ENCODE assay signal across 18 cellular contexts in the genomic region with DNA sequence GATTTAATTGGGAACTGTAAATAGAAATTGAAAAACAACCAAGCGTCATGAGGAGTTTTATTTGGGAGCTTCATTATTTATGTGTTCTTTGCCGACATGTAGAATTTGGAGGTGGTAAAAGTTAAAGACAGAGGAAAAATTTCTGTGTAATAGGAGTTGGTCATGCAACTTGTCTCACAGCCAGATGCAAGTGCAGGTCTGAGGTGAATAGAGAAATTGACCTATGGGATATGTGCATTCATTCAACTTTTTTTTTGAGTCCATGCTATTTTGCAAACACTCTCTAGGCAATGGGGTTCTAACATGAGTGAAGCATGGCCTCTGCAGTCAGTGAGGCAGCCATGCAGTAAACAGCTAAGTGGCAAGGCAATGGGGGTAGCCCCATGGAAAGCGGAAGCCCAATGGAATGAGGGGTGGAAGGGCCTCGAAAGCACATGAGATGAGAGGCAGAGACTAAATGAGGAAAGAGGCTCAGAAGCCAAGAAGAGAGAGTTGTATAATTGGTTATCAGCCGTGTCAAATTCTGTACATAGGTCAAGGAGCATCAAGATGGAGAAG. TPM values are rescaled to one million over a fixed set of nuclear protein-coding genes. Genes with fewer than 3 reads are reported as not detected.
DNase-seq lines count a peak whose midpoint lies in the region; ATAC-seq and TF ChIP-seq lines count a peak whose summit lies in the region.
"Had no signal": no experiment of that assay in that cellular context is flagged by ENCODE, and none has a peak within 500 bp of the region (broad histone marks: within the 10 kb centered on the region; RNA-seq: fewer than 3 reads in every experiment).

No MANE protein-coding gene starts in this region.

- H3K4me3 ChIP-seq in IMR-90 (ENCODE audit: insufficient read depth, low read depth, low read length) (no peak overlapping the region), mammary epithelial cell (replicated peaks in 1 of 3; ENCODE audit: insufficient read depth in 1 of 3, low read depth in 2 of 3, low read length in 3 of 3) (no peak overlapping the region), thoracic aorta (peak overlapping the region; percentile 8)
- H3K4me3 ChIP-seq: BLaER1 had no signal

- 75% methylated on average over 3 of the region's 5 CpGs; no CpG with 5 or more reads in 1 of the 2 experiments for WGBS in IMR-90 (ENCODE audit: extremely low coverage in 2 of 2, insufficient read length in 1 of 2), 2 experiments
- 81% methylated on average over 5 of the region's 5 CpGs for WGBS in mammary epithelial cell (ENCODE audit: low coverage, missing lambda C conversion rate)

- H3K56ac ChIP-seq in IMR-90 (ENCODE audit: extremely low read depth, insufficient read depth, low read length), result no peak overlapping the region

- H3K9ac ChIP-seq in IMR-90 (ENCODE audit: low read depth, low read length) (no peak overlapping the region), mammary epithelial cell (ENCODE audit: insufficient read depth, low read length) (no peak overlapping the region)
- H3K9ac ChIP-seq: BLaER1, SK-N-SH had no signal

- H4K8ac ChIP-seq in IMR-90 (ENCODE audit: low read depth in 2 of 2, low read length in 2 of 2), result no peak overlapping the region

- BruUV-seq in IMR-90 (replicated peaks; lab: Mats Ljungman, UMichigan) (no TSS peak), mammary epithelial cell (replicated peaks; lab: Mats Ljungman, UMichigan) (no TSS peak)

- H3K27ac Mint-ChIP-seq in nephron, result peak overlapping the region in 2 of 3 experiments; percentile 55 to 72
- H3K27ac Mint-ChIP-seq: activated CD4-positive, alpha-beta T cell treated with anti-CD3 and anti-CD28 coated beads, Interleukin-2, amount 10 ng/mL, durations not matched to agents 7 days and 5 days; activated naive CD8-positive, alpha-beta T cell; immature natural killer cell had no signal

- H3K27me3 ChIP-seq in IMR-90 (ENCODE audit: control insufficient read depth, insufficient read depth, low read length) (no peaks in the 10 kb centered on the region; the same call in none of the 2 replicates), mammary epithelial cell (ENCODE audit: insufficient read depth, low read length) (no peaks in the 10 kb centered on the region), thoracic aorta (replicated peaks; ENCODE audit: insufficient read depth) (no peaks in the 10 kb centered on the region)
- H3K27me3 ChIP-seq: BLaER1, foreskin keratinocyte had no signal

- POLR2A ChIA-PET in IMR-90 (lab: Charles Lee; ENCODE audit: unreplicated experiment), result no interaction called here

- H4K20me1 ChIP-seq in IMR-90 (ENCODE audit: insufficient read depth, low read length) (no peaks in the 10 kb centered on the region), mammary epithelial cell (ENCODE audit: insufficient read depth, low read length) (no peaks in the 10 kb centered on the region)
- H4K20me1 ChIP-seq: BLaER1 had no signal

- H3K4me1 Mint-ChIP-seq in nephron, result peaks cover 28% of the 10 kb centered on the region
- H3K4me1 Mint-ChIP-seq: activated CD4-positive, alpha-beta T cell treated with anti-CD3 and anti-CD28 coated beads, Interleukin-2, amount 10 ng/mL, durations not matched to agents 7 days and 5 days; immature natural killer cell had no signal

- no peaks in the 10 kb centered on the region for H3K9me3 ChIP-seq in IMR-90 (ENCODE audit: control insufficient read depth, insufficient read depth, low read length)
- H3K9me3 ChIP-seq in mammary epithelial cell (replicated peaks; ENCODE audit: insufficient read depth, low read length), result no peaks in the 10 kb centered on the region
- no peaks in the 10 kb centered on the region for H3K9me3 ChIP-seq in thoracic aorta
- H3K9me3 ChIP-seq: SK-N-SH had no signal

- CTCF ChIA-PET in IMR-90 (lab: Yijun Ruan, JAX) (interaction anchor here (1.0 kb wide), 1 partner anchor 9 kb away, joined by 4 read pairs; no protein-coding TSS in a partner anchor), mammary epithelial cell (lab: Charles Lee; ENCODE audit: low non-redundant PET) (no interaction called here)

- DNase-seq in IMR-90, result no peak
- DNase-seq in mammary epithelial cell, result no peak
- no peak for DNase-seq in thoracic aorta (ENCODE audit: low spot score)
- DNase-seq in HK-2 (ENCODE audit: unreplicated experiment), result no peak
- DNase-seq in NCI-H345 (lab: John Stamatoyannopoulos, UW), result no peak
- DNase-seq: activated CD4-positive, alpha-beta T cell treated with anti-CD3 and anti-CD28 coated beads, Interleukin-2, amount 10 ng/mL, durations not matched to agents 7 days and 5 days; central memory CD4-positive, alpha-beta T cell; foreskin keratinocyte; immature natural killer cell; NCI-H187 treated with DMSO at 0.1 percent for 48 hours; NCI-H510A treated with DMSO at 0.1 percent for 48 hours; OCI-M1; SK-N-SH; stimulated activated naive CD4-positive, alpha-beta T cell had no signal

- H2BK20ac ChIP-seq in IMR-90 (ENCODE audit: low read depth, low read length), result no peak overlapping the region

- no peak overlapping the region for H2AK9ac ChIP-seq in IMR-90 (replicated peaks; ENCODE audit: low read depth, low read length, poor library complexity)

- TF ChIP-seq POLR2A in IMR-90 (IDR thresholded peaks at IDR 0.05; ENCODE audit: low read depth, low read length), result no peak

- no peak for TF ChIP-seq RAD21 in IMR-90 (IDR thresholded peaks at IDR 0.05; ENCODE audit: low read length)

- H2BK5ac ChIP-seq in IMR-90 (ENCODE audit: low read depth, low read length, poor library complexity, severe bottlenecking), result no peak overlapping the region

- no peak overlapping the region for H3K4me3 Mint-ChIP-seq in nephron
- H3K4me3 Mint-ChIP-seq: activated CD4-positive, alpha-beta T cell treated with anti-CD3 and anti-CD28 coated beads, Interleukin-2, amount 10 ng/mL, durations not matched to agents 7 days and 5 days; activated naive CD8-positive, alpha-beta T cell; immature natural killer cell had no signal

- H3K27ac ChIP-seq in IMR-90 (ENCODE audit: insufficient read depth, low read length), result no peak overlapping the region
- no peak overlapping the region for H3K27ac ChIP-seq in mammary epithelial cell (ENCODE audit: insufficient read depth, low read depth, low read length)
- H3K27ac ChIP-seq in thoracic aorta, result peak overlapping the region in 1 of 2 donors; percentile 2
- H3K27ac ChIP-seq: BLaER1, foreskin keratinocyte had no signal

- no peak overlapping the region for H2BK120ac ChIP-seq in IMR-90 (ENCODE audit: low read depth, low read length)

- no peaks in the 10 kb centered on the region for H3K79me2 ChIP-seq in mammary epithelial cell (ENCODE audit: insufficient read depth, low read length)

- H3K79me1 ChIP-seq in IMR-90 (ENCODE audit: low read depth in 1 of 2, low read length in 2 of 2), result no peaks in the 10 kb centered on the region

- dilution Hi-C loops in IMR-90 (cut with HindIII; ENCODE audit: low sequenced_read_pairs, unreplicated experiment) (no loop called here), mammary epithelial cell (cut with HindIII; ENCODE audit: low sequenced_read_pairs) (no loop called here)

- no peaks in the 10 kb centered on the region for H3K27me3 Mint-ChIP-seq in nephron (ENCODE audit: low read depth)

- no peaks in the 10 kb centered on the region for H3K9me3 Mint-ChIP-seq in nephron
- H3K9me3 Mint-ChIP-seq: activated CD4-positive, alpha-beta T cell treated with anti-CD3 and anti-CD28 coated beads, Interleukin-2, amount 10 ng/mL, durations not matched to agents 7 days and 5 days; immature natural killer cell had no signal

- H3K4me1 ChIP-seq in IMR-90 (ENCODE audit: control insufficient read depth, insufficient read depth, low read length) (no peaks in the 10 kb centered on the region), mammary epithelial cell (ENCODE audit: insufficient read depth, low read length) (no peaks in the 10 kb centered on the region), thoracic aorta (ENCODE audit: control insufficient read depth in 1 of 2, low read depth in 2 of 2) (peaks cover 16 to 22% of the 10 kb centered on the region in 2 donors)
- H3K4me1 ChIP-seq: foreskin keratinocyte had no signal

- H3K9me1 ChIP-seq in IMR-90 (ENCODE audit: insufficient read depth, low read length), result no peaks in the 10 kb centered on the region

- H2BK15ac ChIP-seq in IMR-90 (ENCODE audit: low read depth, low read length), result no peak overlapping the region

- H3K4ac ChIP-seq in IMR-90 (ENCODE audit: low read depth, low read length), result no peak overlapping the region

- no peak overlapping the region for H4K91ac ChIP-seq in IMR-90 (ENCODE audit: insufficient read depth, low read depth, low read length)

- in situ Hi-C loops in IMR-90 (cut with MboI; ENCODE audit: low sequenced_read_pairs), result no loop called here
- in situ Hi-C loops in mammary epithelial cell (cut with MboI; ENCODE audit: low sequenced_read_pairs in 2 of 2), result no loop called here

- no peak overlapping the region for H4K5ac ChIP-seq in IMR-90 (ENCODE audit: low read depth, low read length)

- H3K14ac ChIP-seq in IMR-90 (replicated peaks; ENCODE audit: low read depth, low read length), result no peak overlapping the region

- H3K18ac ChIP-seq in IMR-90 (ENCODE audit: low read depth, low read length), result no peak overlapping the region

- intact Hi-C loops in IMR-90 (cut with micrococcal nuclease), result no loop called here
- intact Hi-C loops in mammary epithelial cell (cut with micrococcal nuclease), result no loop called here

- ATAC-seq in IMR-90 (ENCODE audit: low read depth) (no peak), thoracic aorta (ENCODE audit: insufficient number of reproducible peaks, low FRiP score, low read depth) (no peak), HG03175 (IDR thresholded peaks at IDR 0.05; ENCODE audit: unreplicated experiment) (no peak)

- H2AK5ac ChIP-seq in IMR-90 (ENCODE audit: low read depth, low read length), result no peak overlapping the region

- H3K36me3 Mint-ChIP-seq in nephron (ENCODE audit: low read depth), result no peaks in the 10 kb centered on the region
- H3K36me3 Mint-ChIP-seq: activated naive CD8-positive, alpha-beta T cell; immature natural killer cell had no signal

- H2AFZ ChIP-seq in IMR-90 (replicated peaks; ENCODE audit: low read length, poor library complexity) (no peak overlapping the region), mammary epithelial cell (ENCODE audit: low read depth, low read length) (peak overlapping the region; percentile 30)

- H3K36me3 ChIP-seq in IMR-90 (ENCODE audit: control insufficient read depth, insufficient read depth, low read length), result no peaks in the 10 kb centered on the region
- no peaks in the 10 kb centered on the region for H3K36me3 ChIP-seq in mammary epithelial cell (ENCODE audit: insufficient read depth, low read length)
- H3K36me3 ChIP-seq in thoracic aorta, result no peaks in the 10 kb centered on the region
- H3K36me3 ChIP-seq: BLaER1 had no signal

- H3K23ac ChIP-seq in IMR-90 (ENCODE audit: low read depth, low read length), result no peak overlapping the region

- peak overlapping the region; percentile 2; the same call in 1 of the 2 replicates for H3K4me2 ChIP-seq in IMR-90 (ENCODE audit: low read depth, low read length)
- no peak overlapping the region for H3K4me2 ChIP-seq in mammary epithelial cell (ENCODE audit: insufficient read depth, low read depth, low read length)
- H3K4me2 ChIP-seq: SK-N-SH had no signal

- TF ChIP-seq CTCF in IMR-90 (conservative IDR thresholded peaks at IDR 0.05; ENCODE audit: low read depth, low read length), result no peak
- TF ChIP-seq CTCF in mammary epithelial cell (conservative IDR thresholded peaks at IDR 0.05 in 1 of 2, IDR thresholded peaks at IDR 0.05 in 1 of 2; ENCODE audit: extremely low read depth in 1 of 2, insufficient read depth in 1 of 2, low read depth in 1 of 2, low read length in 2 of 2), result no peak
- no peak for TF ChIP-seq CTCF in nephron (IDR thresholded peaks at IDR 0.05; ENCODE audit: unreplicated experiment in 3 of 3)
- TF ChIP-seq CTCF in thoracic aorta (IDR thresholded peaks at IDR 0.05), result no peak

RNA-seq across cellular contexts. Expression of a gene that starts 56.4 kb away (rescaled TPM):
- total RNA-seq in IMR-90 (2012; rRNA removed) (73.8 and 85.3 TPM in 2 replicates), mammary epithelial cell (10 to 100 TPM; 40.8 to 73.7 TPM), thoracic aorta (10 to 100 TPM; 11.9 to 30.9 TPM)
- polyA plus RNA-seq in IMR-90 (2012; rRNA removed) (8.5 and 9.6 TPM in 2 replicates), mammary epithelial cell (13.5 TPM)
- 1.4 and 1.5 TPM in 2 replicates for polyA plus RNA-seq in IMR-90 (2012; cell fraction: cytosol; rRNA removed)
- 1.7 and 17.8 TPM in 2 replicates for polyA plus RNA-seq in IMR-90 (2012; cell fraction: nucleus; rRNA removed; ENCODE audit: low replicate concordance)
- polyA minus RNA-seq in mammary epithelial cell, result 100 TPM
